Comparison of ENCODE assay signal across 1 cellular context in the genomic region with DNA sequence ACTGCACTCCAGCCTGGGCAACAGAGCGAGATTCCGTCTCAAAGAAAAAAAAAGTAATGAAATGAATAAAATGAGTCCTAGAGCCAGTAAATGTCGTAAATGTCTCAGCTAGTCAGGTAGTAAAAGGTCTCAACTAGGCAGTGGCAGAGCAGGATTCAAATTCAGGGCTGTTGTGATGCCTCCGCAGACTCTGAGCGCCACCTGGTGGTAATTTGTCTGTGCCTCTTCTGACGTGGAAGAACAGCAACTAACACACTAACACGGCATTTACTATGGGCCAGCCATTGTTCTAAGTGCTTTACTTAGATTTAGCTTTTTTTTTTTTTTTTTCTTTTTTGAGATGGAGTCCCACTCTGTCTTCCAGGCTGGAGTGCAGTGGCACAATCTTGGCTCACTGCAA.
TF ChIP-seq lines count a peak whose summit lies in the region.

No MANE protein-coding gene starts in this region.

TF ChIP-seq in neural cell, 6 proteins besides CTCF, POLR2A, EP300 and RAD21:
- TF ChIP-seq POLR2AphosphoS5 (IDR thresholded peaks at IDR 0.05) (no peak), REST (IDR thresholded peaks at IDR 0.05; ENCODE audit: borderline replicate concordance) (no peak), TAF1 (IDR thresholded peaks at IDR 0.05; ENCODE audit: low read depth) (no peak), EZH2 (IDR thresholded peaks at IDR 0.05; ENCODE audit: borderline replicate concordance, insufficient read depth, low read length, poor library complexity, severe bottlenecking) (no peak), SMC3 (conservative IDR thresholded peaks at IDR 0.05; ENCODE audit: poor library complexity) (peak; percentile 36)
